8 cellular contexts compared by ENCODE assay signal in genomic region chr12:132218915-132219314, GRCh38.
DNase-seq lines count a peak whose midpoint lies in the region; ATAC-seq and TF ChIP-seq lines count a peak whose summit lies in the region.

No MANE protein-coding gene starts in this region.

- H3K4me1 ChIP-seq in NT2/D1 (ENCODE audit: insufficient read depth, insufficient read length) (no peaks in the 10 kb centered on the region), adipocyte (ENCODE audit: control insufficient read depth, insufficient read depth, low read length) (no peaks in the 10 kb centered on the region)

- peaks cover 6% of the 10 kb centered on the region; the same call in 1 of the 2 replicates for H3K9me3 ChIP-seq in NT2/D1 (ENCODE audit: insufficient read depth, low read length)
- H3K9me3 ChIP-seq in adipocyte (ENCODE audit: control insufficient read depth, low read length) = peaks cover 5% of the 10 kb centered on the region

- H3K9ac ChIP-seq in NT2/D1 (ENCODE audit: insufficient read length, low read depth) (no peak overlapping the region), adipocyte (ENCODE audit: low read length) (no peak overlapping the region)

- POLR2A ChIA-PET in RWPE1 (lab: Yijun Ruan, JAX; ENCODE audit: low non-redundant PET) = no interaction called here

- H3K27me3 ChIP-seq in GM06990 (replicated peaks; ENCODE audit: control insufficient read depth, insufficient read depth, low read length) (no peaks in the 10 kb centered on the region), NT2/D1 (ENCODE audit: insufficient read depth, insufficient read length) (peaks cover 77% of the 10 kb centered on the region), adipocyte (replicated peaks; ENCODE audit: control insufficient read depth, insufficient read depth, low read length) (peaks cover 55% of the 10 kb centered on the region)

- H3K36me3 ChIP-seq in GM06990 (ENCODE audit: control insufficient read depth, insufficient read depth, low read length) = no peaks in the 10 kb centered on the region
- no peaks in the 10 kb centered on the region for H3K36me3 ChIP-seq in NT2/D1 (ENCODE audit: insufficient read depth, insufficient read length, low read length)
- no peaks in the 10 kb centered on the region for H3K36me3 ChIP-seq in adipocyte (ENCODE audit: control insufficient read depth, insufficient read depth, low read length, severe bottlenecking)

- TF ChIP-seq CTCF in GM06990 (IDR thresholded peaks at IDR 0.05; ENCODE audit: insufficient read depth, low read length, poor library complexity, severe bottlenecking) = peak; percentile 40
- TF ChIP-seq CTCF in RWPE1 (conservative IDR thresholded peaks at IDR 0.05; ENCODE audit: low read depth) = no peak

- CTCF ChIA-PET in RWPE1 (lab: Yijun Ruan, JAX) = interaction anchor here (0.6 to 0.9 kb wide), 2 partner anchors 14 to 58 kb away, joined by 4 read pairs; no protein-coding TSS in a partner anchor

- peak; percentile 76 for DNase-seq in 8988T
- no peak for DNase-seq in GM06990 (ENCODE audit: extremely low read depth, insufficient read length)
- DNase-seq in NT2/D1 (ENCODE audit: low read depth, low spot score) = peak; percentile 16
- DNase-seq in adipocyte (ENCODE audit: low read depth) = peak; percentile 38
- peak; percentile 53 to 82 for DNase-seq in lung microvascular endothelial cell (ENCODE audit: low read depth in 2 of 2)
- DNase-seq in RWPE1 (ENCODE audit: low spot score) = no peak

- ATAC-seq in HG03460 (IDR thresholded peaks at IDR 0.05; ENCODE audit: unreplicated experiment) (no peak), HG02610 (IDR thresholded peaks at IDR 0.05; ENCODE audit: unreplicated experiment) (no peak)

- H3K27ac ChIP-seq in RWPE1 = no peak overlapping the region

- H3K4me3 ChIP-seq in GM06990 (replicated peaks; ENCODE audit: low read depth, low read length) (no peak overlapping the region), NT2/D1 (ENCODE audit: insufficient read length, low read depth) (no peak overlapping the region), adipocyte (ENCODE audit: low read length) (no peak overlapping the region)

Comparison
In these comparisons a context has a peak if more than half of its experiments do, and no peak if none do; other contexts are left out.
1. DNase-seq: peak in 8988T (single experiment), NT2/D1 (single experiment), adipocyte (single experiment) and lung microvascular endothelial cell (2 of 2); none in GM06990 (single experiment) and RWPE1 (single experiment).